Comparison of ENCODE assay signal across 23 cellular contexts in genomic region chr3:172288625-172289024, GRCh38.
DNase-seq lines count a peak whose midpoint lies in the region; ATAC-seq and TF ChIP-seq lines count a peak whose summit lies in the region.
"Had no signal": no experiment of that assay in that cellular context is flagged by ENCODE, and none has a peak within 500 bp of the region (broad histone marks: within the 10 kb centered on the region; RNA-seq: fewer than 3 reads in every experiment).

No MANE protein-coding gene starts in this region.

- H3K4me3 ChIP-seq in BE2C (ENCODE audit: low read depth, low read length) = no peak overlapping the region
- H3K4me3 ChIP-seq in CD4-positive, CD25-positive, alpha-beta regulatory T cell (ENCODE audit: low read depth, low read length) = no peak overlapping the region
- H3K4me3 ChIP-seq: colonic mucosa, ovary, upper lobe of left lung had no signal

- H3K36me3 ChIP-seq in BE2C = no peaks in the 10 kb centered on the region; the same call in 1 of the 2 replicates
- peaks cover 19% of the 10 kb centered on the region for H3K36me3 ChIP-seq in CD4-positive, CD25-positive, alpha-beta regulatory T cell (ENCODE audit: control insufficient read depth, insufficient read depth, low read length)
- H3K36me3 ChIP-seq: colonic mucosa, ovary had no signal

- ATAC-seq in CD4-positive, CD25-positive, alpha-beta regulatory T cell (ENCODE audit: low read depth in 2 of 2) = peak in 1 of 2 donors; percentile 54
- ATAC-seq in GM18520 (IDR thresholded peaks at IDR 0.05; ENCODE audit: unreplicated experiment) (no peak), GM19455 (IDR thresholded peaks at IDR 0.05; ENCODE audit: unreplicated experiment) (no peak)
- ATAC-seq: activated CD4-positive, alpha-beta T cell treated with anti-CD3 and anti-CD28 coated beads for 36 hours; HCT116 had no signal

- H3K9me3 ChIP-seq in BE2C = no peaks in the 10 kb centered on the region
- H3K9me3 ChIP-seq in CD4-positive, CD25-positive, alpha-beta regulatory T cell (ENCODE audit: control insufficient read depth in 2 of 2, low read length in 2 of 2) = no peaks in the 10 kb centered on the region
- H3K9me3 ChIP-seq: colonic mucosa, ovary, upper lobe of left lung had no signal

- H3K27ac ChIP-seq in CD4-positive, CD25-positive, alpha-beta regulatory T cell (ENCODE audit: insufficient read depth, low read length, poor library complexity, severe bottlenecking) = no peak overlapping the region
- H3K27ac ChIP-seq: C4-2B, ovary had no signal

- no peaks in the 10 kb centered on the region for H3K9me3 Mint-ChIP-seq in CD4-positive, CD25-positive, alpha-beta regulatory T cell
- no peaks in the 10 kb centered on the region for H3K9me3 Mint-ChIP-seq in endothelial cell (ENCODE audit: unreplicated experiment)
- no peaks in the 10 kb centered on the region for H3K9me3 Mint-ChIP-seq in nephron
- H3K9me3 Mint-ChIP-seq: mesothelial cell of epicardium; naive thymus-derived CD8-positive, alpha-beta T cell had no signal

- H3K4me3 Mint-ChIP-seq in CD4-positive, CD25-positive, alpha-beta regulatory T cell = no peak overlapping the region
- no peak overlapping the region for H3K4me3 Mint-ChIP-seq in endothelial cell (ENCODE audit: unreplicated experiment)
- H3K4me3 Mint-ChIP-seq in nephron = no peak overlapping the region
- H3K4me3 Mint-ChIP-seq: activated CD4-positive, alpha-beta T cell treated with anti-CD3 and anti-CD28 coated beads for 36 hours; mesothelial cell of epicardium had no signal

- peak; percentile 19 for DNase-seq in BE2C
- peak in 1 of 3 donors; percentile 68 for DNase-seq in CD4-positive, CD25-positive, alpha-beta regulatory T cell
- no peak for DNase-seq in endothelial cell (ENCODE audit: low spot score)
- no peak for DNase-seq in hepatic stellate cell (ENCODE audit: low spot score)
- DNase-seq: activated CD4-positive, alpha-beta T cell treated with anti-CD3 and anti-CD28 coated beads for 36 hours; activated naive CD4-positive, alpha-beta T cell; activated T-cell treated with anti-CD3 and anti-CD28 coated beads, Interleukin-2, amount 50 U/mL, for 48 hours; amniotic stem cell; colonic mucosa; DMS79; effector memory CD4-positive, alpha-beta T cell; GF-D8; NCI-H446 treated with DMSO at 0.1 percent for 48 hours; ovary; stimulated activated CD4-positive, alpha-beta T cell treated with anti-CD3 and anti-CD28 coated beads, Interleukin-2, amount 100 ng/mL, for 24 hours; upper lobe of left lung had no signal

- peaks cover 26% of the 10 kb centered on the region for H3K4me1 ChIP-seq in BE2C
- H3K4me1 ChIP-seq in CD4-positive, CD25-positive, alpha-beta regulatory T cell (ENCODE audit: control insufficient read depth, insufficient read depth, low read length, poor library complexity, severe bottlenecking) = no peaks in the 10 kb centered on the region
- H3K4me1 ChIP-seq: colonic mucosa had no signal

- TF ChIP-seq CTCF in BE2C (IDR thresholded peaks at IDR 0.05; ENCODE audit: low read depth, low read length) (no peak), endothelial cell (IDR thresholded peaks at IDR 0.05; ENCODE audit: unreplicated experiment) (no peak), nephron (IDR thresholded peaks at IDR 0.05; ENCODE audit: unreplicated experiment in 3 of 3) (no peak)

- H3K4me1 Mint-ChIP-seq in CD4-positive, CD25-positive, alpha-beta regulatory T cell = peaks cover 5 to 32% (median 16%) of the 10 kb centered on the region in 4 donors
- H3K4me1 Mint-ChIP-seq in endothelial cell (ENCODE audit: unreplicated experiment) (peaks cover 56% of the 10 kb centered on the region), nephron (peaks cover 34% of the 10 kb centered on the region)
- H3K4me1 Mint-ChIP-seq: activated CD4-positive, alpha-beta T cell treated with anti-CD3 and anti-CD28 coated beads for 36 hours had no signal

- no peaks in the 10 kb centered on the region for H3K27me3 Mint-ChIP-seq in CD4-positive, CD25-positive, alpha-beta regulatory T cell
- peaks cover 11% of the 10 kb centered on the region for H3K27me3 Mint-ChIP-seq in endothelial cell (ENCODE audit: unreplicated experiment)
- no peaks in the 10 kb centered on the region for H3K27me3 Mint-ChIP-seq in nephron (ENCODE audit: low read depth)
- H3K27me3 Mint-ChIP-seq: activated CD4-positive, alpha-beta T cell treated with anti-CD3 and anti-CD28 coated beads for 36 hours; naive thymus-derived CD8-positive, alpha-beta T cell had no signal

- H3K27ac Mint-ChIP-seq in CD4-positive, CD25-positive, alpha-beta regulatory T cell = peak overlapping the region in 2 of 3 donors; percentile 8 to 34
- H3K27ac Mint-ChIP-seq in endothelial cell (ENCODE audit: unreplicated experiment) (peak overlapping the region; percentile 90), nephron (peak overlapping the region; percentile 18 to 31 (median 24))
- H3K27ac Mint-ChIP-seq: activated CD4-positive, alpha-beta T cell treated with anti-CD3 and anti-CD28 coated beads for 36 hours had no signal

- peaks cover 34% of the 10 kb centered on the region for H3K36me3 Mint-ChIP-seq in CD4-positive, CD25-positive, alpha-beta regulatory T cell
- H3K36me3 Mint-ChIP-seq in endothelial cell (ENCODE audit: low read depth, unreplicated experiment) (peaks cover 60% of the 10 kb centered on the region), nephron (ENCODE audit: low read depth) (peaks cover 67% of the 10 kb centered on the region)

- no peaks in the 10 kb centered on the region for H3K27me3 ChIP-seq in BE2C
- no peaks in the 10 kb centered on the region for H3K27me3 ChIP-seq in CD4-positive, CD25-positive, alpha-beta regulatory T cell (ENCODE audit: control insufficient read depth, insufficient read depth, low read length)
- H3K27me3 ChIP-seq: colonic mucosa, ovary, upper lobe of left lung had no signal

Comparison
In these comparisons a context has a peak if more than half of its experiments do, and no peak if none do; other contexts are left out.
1. H3K27ac Mint-ChIP-seq: peak in every context shown above with its lines; median percentile 90 in endothelial cell; 24 in nephron; 21 in CD4-positive, CD25-positive, alpha-beta regulatory T cell.